In the genomic region with DNA sequence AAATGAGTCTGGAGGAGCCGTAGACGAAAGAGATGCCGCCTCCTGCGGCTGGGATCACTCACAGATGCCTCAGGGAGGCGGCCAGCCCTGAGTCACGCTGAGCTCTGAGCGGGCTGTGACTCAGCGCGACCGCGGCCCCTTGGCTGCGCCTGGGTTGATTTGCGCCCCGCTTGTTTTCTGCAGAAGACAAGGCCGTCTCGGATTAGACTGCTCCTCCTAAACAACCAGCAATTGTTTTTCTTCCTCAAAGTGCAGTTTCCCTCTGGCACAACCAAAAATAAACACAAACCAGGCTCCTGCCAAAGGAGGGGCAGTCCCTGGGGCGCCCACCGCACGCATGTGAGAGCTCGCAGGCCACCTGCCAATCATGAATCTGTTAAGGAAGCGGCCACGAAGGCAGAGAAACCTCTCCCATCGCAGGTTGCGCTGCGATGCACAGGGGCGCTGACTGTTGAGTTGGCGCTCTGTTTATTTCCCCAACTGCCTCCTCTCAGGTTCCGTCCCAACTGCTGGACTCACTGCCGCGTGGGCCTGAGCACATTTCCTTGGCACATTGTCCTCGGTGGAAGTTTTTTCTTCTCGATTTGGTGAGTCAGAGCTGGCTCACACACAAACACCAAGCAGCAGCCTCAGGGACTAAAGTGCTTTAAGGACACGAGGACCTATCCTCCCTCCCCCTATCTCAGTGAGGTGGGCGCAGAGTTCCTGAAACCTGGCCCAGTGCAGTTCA, we compare ENCODE assay signal across 8 cellular contexts.
DNase-seq lines count a peak whose midpoint lies in the region; ATAC-seq and TF ChIP-seq lines count a peak whose summit lies in the region.

No MANE protein-coding gene starts in this region.

- ATAC-seq in naive B cell (ENCODE audit: low read depth in 2 of 2), result peak; percentile 68 to 80
- ATAC-seq in stimulated activated effector memory CD8-positive, alpha-beta T cell treated with anti-CD3 and anti-CD28 coated beads, Interleukin-12 subunit alpha, Interleukin-12 subunit beta, amount 100 ng/mL, for 72 hours, result peak; percentile 99

- no peaks in the 10 kb centered on the region for H3K27me3 ChIP-seq in Caco-2 (replicated peaks; ENCODE audit: control insufficient read depth, insufficient read depth, low read length)

- no TSS peak for BruUV-seq in Caco-2 (replicated peaks; lab: Mats Ljungman, UMichigan)

- POLR2A ChIA-PET in GM10248 (lab: Yijun Ruan, JAX), result no interaction called here
- POLR2A ChIA-PET in Caco-2 (lab: Charles Lee), result no interaction called here

- peak overlapping the region in 1 of 6 donors; percentile 22 for H3K27ac Mint-ChIP-seq in naive B cell
- H3K27ac Mint-ChIP-seq in stimulated activated effector memory CD8-positive, alpha-beta T cell treated with anti-CD3 and anti-CD28 coated beads, Interleukin-12 subunit alpha, Interleukin-12 subunit beta, amount 100 ng/mL, for 72 hours, result peak overlapping the region; percentile 34
- H3K27ac Mint-ChIP-seq in Caco-2 (ENCODE audit: unreplicated experiment), result no peak overlapping the region

- H3K4me3 Mint-ChIP-seq in naive B cell (peak overlapping the region; percentile 61 to 91 (median 85)), Caco-2 (ENCODE audit: unreplicated experiment) (no peak overlapping the region)
- peak overlapping the region; percentile 66 for H3K4me3 Mint-ChIP-seq in stimulated activated effector memory CD8-positive, alpha-beta T cell treated with anti-CD3 and anti-CD28 coated beads, Interleukin-12 subunit alpha, Interleukin-12 subunit beta, amount 100 ng/mL, for 72 hours

- TF ChIP-seq CTCF in GM10248 (IDR thresholded peaks at IDR 0.05; ENCODE audit: control extremely low read depth, extremely low read depth, low read depth, missing control alignments), result no peak
- no peak for TF ChIP-seq CTCF in HFF-Myc (IDR thresholded peaks at IDR 0.05; ENCODE audit: low read depth, low read length, missing control alignments)
- no peak for TF ChIP-seq CTCF in epithelial cell of proximal tubule (conservative IDR thresholded peaks at IDR 0.05; ENCODE audit: low read depth, low read length)
- no peak for TF ChIP-seq CTCF in Caco-2 (IDR thresholded peaks at IDR 0.05; ENCODE audit: insufficient read depth in 1 of 2, low read depth in 1 of 2, low read length in 1 of 2, severe bottlenecking in 1 of 2, unreplicated experiment in 1 of 2)

- no peaks in the 10 kb centered on the region for H3K4me1 ChIP-seq in Caco-2

- intact Hi-C loops in Caco-2 (cut with micrococcal nuclease; ENCODE audit: unreplicated experiment), result no loop called here

- peaks cover 5 to 12% (median 9%) of the 10 kb centered on the region in 3 donors for H3K4me1 Mint-ChIP-seq in naive B cell
- peaks cover 13% of the 10 kb centered on the region for H3K4me1 Mint-ChIP-seq in stimulated activated effector memory CD8-positive, alpha-beta T cell treated with anti-CD3 and anti-CD28 coated beads, Interleukin-12 subunit alpha, Interleukin-12 subunit beta, amount 100 ng/mL, for 72 hours
- H3K4me1 Mint-ChIP-seq in Caco-2 (ENCODE audit: low read depth, unreplicated experiment), result no peaks in the 10 kb centered on the region

- no peaks in the 10 kb centered on the region for H3K36me3 Mint-ChIP-seq in naive B cell
- no peaks in the 10 kb centered on the region for H3K36me3 Mint-ChIP-seq in stimulated activated effector memory CD8-positive, alpha-beta T cell treated with anti-CD3 and anti-CD28 coated beads, Interleukin-12 subunit alpha, Interleukin-12 subunit beta, amount 100 ng/mL, for 72 hours
- no peaks in the 10 kb centered on the region for H3K36me3 Mint-ChIP-seq in Caco-2 (ENCODE audit: insufficient read depth, unreplicated experiment)

- H3K36me3 ChIP-seq in Caco-2 (ENCODE audit: control insufficient read depth, insufficient read depth, low read length), result no peaks in the 10 kb centered on the region

- no peaks in the 10 kb centered on the region for H3K9me3 ChIP-seq in Caco-2

- peaks cover 0 to 5% (median 0%) of the 10 kb centered on the region in 7 donors for H3K9me3 Mint-ChIP-seq in naive B cell
- no peaks in the 10 kb centered on the region for H3K9me3 Mint-ChIP-seq in stimulated activated effector memory CD8-positive, alpha-beta T cell treated with anti-CD3 and anti-CD28 coated beads, Interleukin-12 subunit alpha, Interleukin-12 subunit beta, amount 100 ng/mL, for 72 hours
- H3K9me3 Mint-ChIP-seq in Caco-2 (ENCODE audit: unreplicated experiment), result peaks cover 8% of the 10 kb centered on the region

- DNase-seq in GM10248 (ENCODE audit: extremely low spot score) (peak; percentile 83), HFF-Myc (ENCODE audit: extremely low read depth, low read depth) (peak; percentile 78), NCI-H226 (peak; percentile 92), epithelial cell of proximal tubule (ENCODE audit: low read depth) (no peak), naive B cell (peak; percentile 29), Caco-2 (no peak)
- peak; percentile 69 for DNase-seq in activated CD8-positive, alpha-beta memory T cell treated with anti-CD3 and anti-CD28 coated beads, Interleukin-2, amount 50 U/mL, for 4 hours
- peak; percentile 66 to 81 for DNase-seq in stimulated activated effector memory CD8-positive, alpha-beta T cell treated with anti-CD3 and anti-CD28 coated beads, Interleukin-12 subunit alpha, Interleukin-12 subunit beta, amount 100 ng/mL, for 72 hours (ENCODE audit: low spot score in 2 of 2)

- H3K4me3 ChIP-seq in HFF-Myc (replicated peaks; ENCODE audit: low read depth, low read length) (peak overlapping the region; percentile 26), epithelial cell of proximal tubule (ENCODE audit: low read depth, low read length) (peak overlapping the region; percentile 24), Caco-2 (ENCODE audit: low read depth, low read length) (no peak overlapping the region)

- H3K27me3 Mint-ChIP-seq in naive B cell (no peaks in the 10 kb centered on the region), Caco-2 (ENCODE audit: insufficient read depth, unreplicated experiment) (no peaks in the 10 kb centered on the region)

- CTCF ChIA-PET in GM10248 (lab: Yijun Ruan, JAX), result interaction anchor here (1.5 kb wide), 1 partner anchor 29 kb away, joined by 3 read pairs; no protein-coding TSS in a partner anchor
- CTCF ChIA-PET in Caco-2 (lab: Charles Lee), result no interaction called here

Comparison
In these comparisons a context has a peak if more than half of its experiments do, and no peak if none do; other contexts are left out.
1. DNase-seq: peak in GM10248 (single experiment), HFF-Myc (single experiment), NCI-H226 (single experiment), activated CD8-positive, alpha-beta memory T cell treated with anti-CD3 and anti-CD28 coated beads, Interleukin-2, amount 50 U/mL, for 4 hours (single experiment), naive B cell (single experiment) and stimulated activated effector memory CD8-positive, alpha-beta T cell treated with anti-CD3 and anti-CD28 coated beads, Interleukin-12 subunit alpha, Interleukin-12 subunit beta, amount 100 ng/mL, for 72 hours (2 of 2); none in epithelial cell of proximal tubule (single experiment) and Caco-2 (0 of 2).